In genomic region chr14:99575043-99576023, GRCh38 we compare ENCODE assay signal across 8 cellular contexts. TPM values are rescaled to one million over a fixed set of nuclear protein-coding genes. Genes with fewer than 3 reads are reported as not detected.
DNase-seq lines count a peak whose midpoint lies in the region; ATAC-seq and TF ChIP-seq lines count a peak whose summit lies in the region.

No MANE protein-coding gene starts in this region.

- H3K27ac ChIP-seq in lower lobe of right lung, result peak overlapping the region; percentile 78

- no peaks in the 10 kb centered on the region for H3K36me3 ChIP-seq in lower lobe of right lung

- H3K27me3 ChIP-seq in lower lobe of right lung (ENCODE audit: low read depth), result no peaks in the 10 kb centered on the region

- DNase-seq in ACHN, result peak; percentile 81
- DNase-seq in HT-29 (ENCODE audit: low spot score), result peak; percentile 54
- no peak for DNase-seq in astrocyte of the cerebellum (ENCODE audit: low read depth)
- DNase-seq in lower lobe of right lung, result peak; percentile 89
- DNase-seq in T-helper 9 cell, result no peak
- no peak for DNase-seq in OCI-M1 (lab: John Stamatoyannopoulos, UW)

- intact Hi-C loops in lower lobe of right lung (cut with DNase I), result no loop called here

- ATAC-seq in lower lobe of right lung (peak; percentile 71 to 73), GM18867 (IDR thresholded peaks at IDR 0.05; ENCODE audit: unreplicated experiment) (no peak), GM19328 (IDR thresholded peaks at IDR 0.05; ENCODE audit: unreplicated experiment) (no peak)

- H3K4me3 ChIP-seq in astrocyte of the cerebellum (ENCODE audit: low read depth, low read length), result no peak overlapping the region
- no peak overlapping the region for H3K4me3 ChIP-seq in lower lobe of right lung

- in situ Hi-C loops in ACHN (cut with HindIII; ENCODE audit: low pct_ligation_motif_present, low pct_unique_long_range_greater_than_20kb, low sequenced_read_pairs), result no loop called here
- in situ Hi-C loops in astrocyte of the cerebellum (cut with HindIII; ENCODE audit: low sequenced_read_pairs), result no loop called here

- peak; percentile 25 for TF ChIP-seq CTCF in astrocyte of the cerebellum (IDR thresholded peaks at IDR 0.05; ENCODE audit: low read depth, low read length, missing control alignments)
- TF ChIP-seq CTCF in lower lobe of right lung (IDR thresholded peaks at IDR 0.05), result peak; percentile 11

- H3K4me1 ChIP-seq in lower lobe of right lung, result peaks cover 86% of the 10 kb centered on the region

- H3K9me3 ChIP-seq in lower lobe of right lung, result no peaks in the 10 kb centered on the region

RNA-seq across cellular contexts. Expression of gene CCDC85C, which starts 28.7 kb away (rescaled TPM):
- 23.8 and 30.7 TPM in 2 replicates for total RNA-seq in HT-29 (2014; rRNA removed; shearing (Covaris generic))
- total RNA-seq in lower lobe of right lung, result 15.3 TPM

Comparison
In these comparisons a context has a peak if more than half of its experiments do, and no peak if none do; other contexts are left out.
1. DNase-seq: peak in ACHN (single experiment), HT-29 (single experiment) and lower lobe of right lung (single experiment); none in astrocyte of the cerebellum (single experiment), T-helper 9 cell (single experiment) and OCI-M1 (single experiment).
2. ATAC-seq: peak in lower lobe of right lung (2 of 2); none in GM18867 (single experiment) and GM19328 (single experiment).